8 cellular contexts compared by ENCODE assay signal in the genomic region with DNA sequence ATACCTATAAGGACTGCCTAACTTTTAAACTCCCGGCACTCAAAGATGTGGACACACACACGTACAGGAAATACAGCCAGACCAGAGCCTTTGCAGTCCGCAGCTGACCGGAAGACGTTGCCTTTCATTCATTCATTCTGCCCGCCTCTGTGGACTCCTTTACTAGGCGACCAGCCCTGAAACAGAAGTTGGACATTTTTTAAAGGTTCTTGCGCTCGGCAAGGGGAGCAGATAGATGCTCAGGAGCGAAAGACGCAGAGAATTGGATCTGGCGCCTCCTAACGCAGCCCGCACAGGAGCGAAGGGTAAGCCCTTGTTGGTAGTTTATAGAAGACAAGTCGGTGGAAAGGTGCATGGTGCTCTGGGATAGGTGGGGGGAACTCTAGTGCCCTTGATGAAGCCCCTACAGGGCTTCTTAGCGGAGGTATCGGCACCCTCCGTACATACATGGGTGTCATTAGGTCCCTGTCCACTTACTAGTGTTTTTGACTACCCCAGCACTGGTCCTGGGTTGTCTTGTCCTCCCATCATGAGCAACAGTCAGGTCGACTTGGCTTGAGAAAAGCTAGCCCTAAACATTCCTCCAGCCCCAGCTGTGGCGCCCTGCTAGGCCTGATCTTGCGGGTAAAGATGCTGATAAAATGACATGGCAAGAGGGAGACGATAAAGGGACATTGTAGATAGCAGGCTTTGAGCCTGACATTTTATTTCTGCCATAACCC. TPM values are rescaled to one million over a fixed set of nuclear protein-coding genes. Genes with fewer than 3 reads are reported as not detected.
DNase-seq lines count a peak whose midpoint lies in the region; ATAC-seq, FAIRE-seq and TF ChIP-seq lines count a peak whose summit lies in the region.

A gene (minus strand): TSS at position 65 of the 722 bp plus-strand sequence. CDS start 112 bp downstream, outside the sequence.

- peak within 1 kb of the TSS; percentile 74 for H3K9ac ChIP-seq in GM12878 (ENCODE audit: control insufficient read depth, insufficient read depth, low read length)

- TF ChIP-seq POLR2A in GM12878 (IDR thresholded peaks at IDR 0.05; ENCODE audit: low read depth, low read length), result no peak
- TF ChIP-seq POLR2A in prostate gland (IDR thresholded peaks at IDR 0.05), result no peak

- no peaks in the 10 kb centered on the region for H3K9me3 ChIP-seq in Panc1 (ENCODE audit: control insufficient read depth, insufficient read depth, low read depth, low read length)
- H3K9me3 ChIP-seq in GM12878 (replicated peaks; ENCODE audit: control insufficient read depth, insufficient read depth, low read length), result no peaks in the 10 kb centered on the region
- no peaks in the 10 kb centered on the region for H3K9me3 ChIP-seq in prostate gland

- no peaks in the 10 kb centered on the region for H4K20me1 ChIP-seq in GM12878 (ENCODE audit: control insufficient read depth, insufficient read depth)

- ATAC-seq in Panc1, result peak; percentile 81
- ATAC-seq in GM12878, result peak; percentile 14; the same call in 2 of the 3 replicates
- no peak for ATAC-seq in HG02852 (IDR thresholded peaks at IDR 0.05; ENCODE audit: unreplicated experiment)
- ATAC-seq in HG02642 (IDR thresholded peaks at IDR 0.05; ENCODE audit: poor library complexity, unreplicated experiment), result no peak

- in situ Hi-C loops in Panc1 (cut with HindIII; ENCODE audit: low pct_unique_long_range_greater_than_20kb, low sequenced_read_pairs), result no loop called here
- in situ Hi-C loops in GM12878 (cut with MboI), result no loop called here

- FAIRE-seq in GM12878 (lab: Jason Lieb, UNC), result peak; percentile 68

- no peaks in the 10 kb centered on the region for H3K36me3 ChIP-seq in Panc1 (ENCODE audit: control insufficient read depth, insufficient read depth, low read length)
- H3K36me3 ChIP-seq in GM12878 (ENCODE audit: control insufficient read depth in 2 of 2, insufficient read depth in 2 of 2, low read length in 1 of 2), result no peaks in the 10 kb centered on the region
- H3K36me3 ChIP-seq in prostate gland, result no peaks in the 10 kb centered on the region

- DNase-seq in NCI-H2081 (lab: John Stamatoyannopoulos, UW) (peak; percentile 24 to 45), NCI-H2081 treated with DMSO at 0.1 percent for 48 hours (lab: John Stamatoyannopoulos, UW) (no peak), Panc1 (ENCODE audit: low read depth, low spot score) (no peak), GM12878 (ENCODE audit: low read depth, low spot score) (no peak), hepatic stellate cell (ENCODE audit: low spot score) (peak; percentile 56), prostate gland (ENCODE audit: low spot score) (peak; percentile 9)

- CTCF ChIA-PET in Panc1 (lab: Charles Lee) (interaction anchor here (0.6 kb wide), 1 partner anchor 264 kb away, joined by 3 read pairs; no protein-coding TSS in a partner anchor), GM12878 (lab: Yijun Ruan, JAX) (interaction anchor here (0.6 to 1.5 kb wide), 8 partner anchors 9 to 105 kb away, joined by 3 to 5 read pairs (median 4); no protein-coding TSS in a partner anchor)

- POLR2A ChIA-PET in Panc1 (lab: Charles Lee), result interaction anchor here (0.6 kb wide), 1 partner anchor 23 kb away, joined by 5 read pairs; no protein-coding TSS in a partner anchor
- POLR2A ChIA-PET in GM12878 (lab: Charles Lee), result interaction anchor here (0.5 to 8.1 kb wide), 12 partner anchors 9 to 156 kb away, joined by 3 to 87 read pairs (median 6); a partner anchor contains a TSS

- H3K4me3 ChIP-seq in Panc1 (ENCODE audit: low read depth in 2 of 2, low read length in 2 of 2) (peak within 1 kb of the TSS; percentile 59 to 92), GM12878 (peak within 1 kb of the TSS; percentile 77), prostate gland (peak within 1 kb of the TSS; percentile 53 to 55)

- 36% methylated on average over 23 of the region's 23 CpGs for WGBS in GM12878 (ENCODE audit: insufficient coverage, insufficient replicate concordance, low lambda C conversion rate, missing lambda C conversion rate)
- 25% methylated on average over 23 of the region's 23 CpGs for WGBS in prostate gland

- intact Hi-C loops in Panc1 (cut with micrococcal nuclease; ENCODE audit: unreplicated experiment), result no loop called here
- intact Hi-C loops in GM12878 (cut with micrococcal nuclease; ENCODE audit: unreplicated experiment), result no loop called here
- intact Hi-C loops in prostate gland (cut with DNase I), result loop anchor here (2.0 to 10.0 kb wide), 2 partner anchors 46 to 224 kb away; a partner anchor contains a TSS

- peak within 1 kb of the TSS; percentile 89 for H3K27ac ChIP-seq in Panc1 (ENCODE audit: low read length)
- H3K27ac ChIP-seq in GM12878 (ENCODE audit: control insufficient read depth, insufficient read depth), result peak within 1 kb of the TSS; percentile 59
- H3K27ac ChIP-seq in prostate gland, result peak within 1 kb of the TSS; percentile 75 to 78

- 0 out of 2 replicates have a peak, but pooled peaks have one; percentile 9 for TF ChIP-seq RAD21 in GM12878 (IDR thresholded peaks at IDR 0.05; ENCODE audit: insufficient read depth, low read depth, low read length)

- SMC1A ChIA-PET in GM12878 (lab: Charles Lee; ENCODE audit: uncharacterized antibody, unreplicated experiment), result interaction anchor here (0.6 to 7.3 kb wide), 11 partner anchors 11 to 60 kb away, joined by 3 to 40 read pairs (median 3); a partner anchor contains a TSS

- RAD21 ChIA-PET in GM12878 (lab: Charles Lee; ENCODE audit: unreplicated experiment), result interaction anchor here (1.1 to 3.8 kb wide), 5 partner anchors 9 to 48 kb away, joined by 4 to 31 read pairs (median 13); a partner anchor contains a TSS

- no peak for TF ChIP-seq EP300 in GM12878 (IDR thresholded peaks at IDR 0.05; ENCODE audit: borderline replicate concordance in 1 of 2, control insufficient read depth in 1 of 2, low read depth in 2 of 2, low read length in 2 of 2)

- H3K27me3 ChIP-seq in Panc1 (ENCODE audit: control insufficient read depth, insufficient read depth, low read length) (no peaks in the 10 kb centered on the region), GM12878 (replicated peaks in 1 of 2; ENCODE audit: control insufficient read depth in 2 of 2, insufficient read depth in 2 of 2, low read length in 1 of 2) (no peaks in the 10 kb centered on the region), prostate gland (replicated peaks; ENCODE audit: insufficient read depth) (no peaks in the 10 kb centered on the region)

- H3K79me2 ChIP-seq in GM12878 (ENCODE audit: control insufficient read depth, insufficient read depth, low read length), result peaks cover 14% of the 10 kb centered on the region

- H3K4me1 ChIP-seq in Panc1 (ENCODE audit: control insufficient read depth, insufficient read depth, low read length) (peaks cover 29% of the 10 kb centered on the region), GM12878 (ENCODE audit: control insufficient read depth, insufficient read depth, low read length) (peaks cover 19% of the 10 kb centered on the region), prostate gland (replicated peaks) (no peaks in the 10 kb centered on the region)

- peak within 1 kb of the TSS; percentile 95 for H3K4me2 ChIP-seq in GM12878 (ENCODE audit: control insufficient read depth, insufficient read depth)

- peak within 1 kb of the TSS; percentile 75 for H2AFZ ChIP-seq in GM12878 (ENCODE audit: control insufficient read depth, low read depth, low read length)

- TF ChIP-seq CTCF in Panc1 (IDR thresholded peaks at IDR 0.05) (no peak), GM12878 (IDR thresholded peaks at IDR 0.05 in 2 of 3, conservative IDR thresholded peaks at IDR 0.05 in 1 of 3; ENCODE audit: control insufficient read depth in 2 of 3, extremely low read depth in 1 of 3, insufficient read depth in 1 of 3, low read depth in 3 of 3, low read length in 3 of 3) (0 out of 6 replicates have a peak, but pooled peaks of 1 of the 3 experiments have one; percentile 1), prostate gland (IDR thresholded peaks at IDR 0.05) (no peak)

- BruUV-seq in Panc1 (replicated peaks; lab: Mats Ljungman, UMichigan) (no TSS peak), GM12878 (replicated peaks; lab: Mats Ljungman, UMichigan) (no TSS peak)

TF ChIP-seq in GM12878, 131 proteins besides CTCF, POLR2A, EP300 and RAD21 (continues in another document):
- no peak for TF ChIP-seq ZNF274 (IDR thresholded peaks at IDR 0.05; ENCODE audit: insufficient read depth, insufficient read length)

RNA-seq across cellular contexts. Expression of the gene that starts here (rescaled TPM):
- total RNA-seq in Panc1 (2021; ENCODE audit: unreplicated experiment) (27.5 TPM), GM12878 (2014; rRNA removed) (57.9 and 62.9 TPM in 2 replicates), GM12878 (2014; rRNA removed; fragmentation: Illumina TruSeq; extraction: Trizol) (33.0 and 34.1 TPM in 2 replicates), GM12878 (2021) (76.3 and 87.6 TPM in 2 replicates), prostate gland (10 to 100 TPM; 18.1 to 39.3 TPM)
- 34.3 TPM for polyA plus RNA-seq in Panc1 (2012; ENCODE audit: insufficient read length)
- 634 and 686 TPM in 2 replicates for total RNA-seq in GM12878 (2013; cell fraction: nucleolus; rRNA removed)
- polyA plus RNA-seq in GM12878 (2011; ENCODE audit: low read depth), result 76.8 TPM
- polyA plus RNA-seq in GM12878 (2011; rRNA removed) (67.9 and 124 TPM in 2 replicates), GM12878 (2014; fragmentation: Illumina TruSeq; extraction: Trizol) (31.7 and 46.7 TPM in 2 replicates), GM12878 (2014; fragmentation: Nextera tagmentation; extraction: Ambion mirVana) (10 to 100 TPM; 13.6 to 14.7 TPM), GM12878 (2014; rRNA removed) (72.8 and 77.4 TPM in 2 replicates), GM12878 (2016; fragmentation: Nextera tagmentation; extraction: Ambion mirVana) (10 to 100 TPM; 31.8 to 34.0 TPM)
- polyA plus RNA-seq in GM12878 (2011; cell fraction: cytosol; rRNA removed), result 103 and 121 TPM in 2 replicates
- 380 and 393 TPM in 2 replicates for polyA plus RNA-seq in GM12878 (2011; cell fraction: nucleus; rRNA removed)
- polyA plus RNA-seq in GM12878 (2012), result 81.7 and 83.4 TPM in 2 replicates
- polyA minus RNA-seq in GM12878 (2011; rRNA and poly(A)+ RNA removed), result 395 and 503 TPM in 2 replicates
- 82.7 and 85.4 TPM in 2 replicates for polyA minus RNA-seq in GM12878 (2011; cell fraction: cytosol; rRNA and poly(A)+ RNA removed)
- 171 and 227 TPM in 2 replicates for polyA minus RNA-seq in GM12878 (2011; cell fraction: nucleus; rRNA and poly(A)+ RNA removed)

Comparison
In these comparisons a context has a peak if more than half of its experiments do, and no peak if none do; other contexts are left out.
1. DNase-seq: peak in NCI-H2081 (2 of 2), hepatic stellate cell (single experiment) and prostate gland (single experiment); none in NCI-H2081 treated with DMSO at 0.1 percent for 48 hours (single experiment), Panc1 (single experiment) and GM12878 (single experiment).
2. ATAC-seq: peak in Panc1 (single experiment) and GM12878 (single experiment); none in HG02852 (single experiment) and HG02642 (single experiment).
3. Peak in every context shown above with its lines, with median percentiles within 50 percentile points of each other: H3K27ac ChIP-seq and H3K4me3 ChIP-seq.